In genomic region chr17:49404906-49405305, GRCh38 we compare ENCODE assay signal across 25 cellular contexts. TPM values are rescaled to one million over a fixed set of nuclear protein-coding genes. Genes with fewer than 3 reads are reported as not detected.
DNase-seq lines count a peak whose midpoint lies in the region; ATAC-seq and TF ChIP-seq lines count a peak whose summit lies in the region.
"Had no signal": no experiment of that assay in that cellular context is flagged by ENCODE, and none has a peak within 500 bp of the region (broad histone marks: within the 10 kb centered on the region; RNA-seq: fewer than 3 reads in every experiment).

No MANE protein-coding gene starts in this region.

- H3K36me3 ChIP-seq in BLaER1 (peaks cover 54% of the 10 kb centered on the region), Loucy (ENCODE audit: insufficient read depth, low read length) (peaks cover 33% of the 10 kb centered on the region), endodermal cell (ENCODE audit: control insufficient read depth, insufficient read depth, low read length) (peaks cover 53% of the 10 kb centered on the region), prostate gland (peaks cover 6 to 9% of the 10 kb centered on the region in 2 donors)

- H3K4me1 Mint-ChIP-seq in endodermal cell = no peaks in the 10 kb centered on the region

- H3K9me2 ChIP-seq in Loucy (replicated peaks; ENCODE audit: low read depth, low read length) = no peaks in the 10 kb centered on the region

- TF ChIP-seq CTCF in Loucy (conservative IDR thresholded peaks at IDR 0.05; ENCODE audit: low read length) = no peak
- no peak for TF ChIP-seq CTCF in endodermal cell (conservative IDR thresholded peaks at IDR 0.05)
- no peak for TF ChIP-seq CTCF in prostate gland (IDR thresholded peaks at IDR 0.05)

- intact Hi-C loops in prostate gland (cut with DNase I) = loop anchor here (10.0 kb wide), 1 partner anchor 150 kb away; no protein-coding TSS in a partner anchor

- H3F3A ChIP-seq in Loucy (ENCODE audit: low read depth) = peaks cover 5% of the 10 kb centered on the region

- H3K4me3 ChIP-seq in BLaER1 (no peak overlapping the region), Loucy (ENCODE audit: low read length, poor library complexity, severe bottlenecking) (no peak overlapping the region), endodermal cell (ENCODE audit: low read length) (no peak overlapping the region), prostate gland (no peak overlapping the region)
- H3K4me3 ChIP-seq: skin epidermis, thoracic aorta had no signal

- H3K27me3 ChIP-seq in BLaER1 (no peaks in the 10 kb centered on the region), Loucy (ENCODE audit: insufficient read depth, low read length, poor library complexity, severe bottlenecking) (no peaks in the 10 kb centered on the region), endodermal cell (ENCODE audit: control insufficient read depth, insufficient read depth, low read length, poor library complexity, severe bottlenecking) (no peaks in the 10 kb centered on the region), prostate gland (replicated peaks; ENCODE audit: insufficient read depth) (no peaks in the 10 kb centered on the region)
- H3K27me3 ChIP-seq: brain microvascular endothelial cell had no signal

- H3K9me3 Mint-ChIP-seq in endodermal cell = no peaks in the 10 kb centered on the region
- H3K9me3 Mint-ChIP-seq: activated CD4-positive, alpha-beta T cell treated with anti-CD3 and anti-CD28 coated beads, Interleukin-2, amount 10 ng/mL, durations not matched to agents 24 days and 14 days; dendritic cell treated with granulocyte-macrophage colony-stimulating factor and Interleukin-4, amounts not matched to agents 40 ng/mL and 50 ng/mL, for 4 days; mesothelial cell of epicardium; neural crest cell had no signal

- DNase-seq in endodermal cell = peak; percentile 32
- DNase-seq in prostate gland (ENCODE audit: low spot score) = no peak
- no peak for DNase-seq in activated CD4-positive, CD25-positive, alpha-beta regulatory T cell (lab: John Stamatoyannopoulos, UW)
- DNase-seq in hepatic stellate cell (ENCODE audit: low spot score) = no peak
- DNase-seq in stimulated activated naive CD4-positive, alpha-beta T cell (lab: John Stamatoyannopoulos, UW) = no peak
- DNase-seq: activated CD4-positive, alpha-beta T cell treated with anti-CD3 and anti-CD28 coated beads, Interleukin-2, amount 10 ng/mL, durations not matched to agents 24 days and 14 days; brain microvascular endothelial cell; DND-41; foreskin melanocyte; kidney glomerular epithelial cell; NCI-H1092 treated with DMSO at 0.1 percent for 48 hours; NCI-H524; stimulated activated CD4-positive, alpha-beta T cell treated with anti-CD3 and anti-CD28 coated beads, Interleukin-4, amount 100 ng/mL, for 1 hour; SW 1271 had no signal

- no peak overlapping the region for H3K27ac Mint-ChIP-seq in endodermal cell
- H3K27ac Mint-ChIP-seq: activated CD4-positive, alpha-beta T cell treated with anti-CD3 and anti-CD28 coated beads, Interleukin-2, amount 10 ng/mL, durations not matched to agents 24 days and 14 days; dendritic cell treated with granulocyte-macrophage colony-stimulating factor and Interleukin-4, amounts not matched to agents 40 ng/mL and 50 ng/mL, for 4 days; mesothelial cell of epicardium; progenitor cell of endocrine pancreas had no signal

- H3K4me3 Mint-ChIP-seq in endodermal cell = no peak overlapping the region
- H3K4me3 Mint-ChIP-seq: activated CD4-positive, alpha-beta T cell treated with anti-CD3 and anti-CD28 coated beads, Interleukin-2, amount 10 ng/mL, durations not matched to agents 24 days and 14 days; dendritic cell treated with granulocyte-macrophage colony-stimulating factor and Interleukin-4, amounts not matched to agents 40 ng/mL and 50 ng/mL, for 4 days; mesothelial cell of epicardium; neural crest cell had no signal

- TF ChIP-seq POLR2A in prostate gland (IDR thresholded peaks at IDR 0.05) = no peak

- H3K36me3 Mint-ChIP-seq in endodermal cell (ENCODE audit: low read depth) = peaks cover 56% of the 10 kb centered on the region

- H3K9ac ChIP-seq in BLaER1 (peak overlapping the region; percentile 63; the same call in 1 of the 2 replicates), Loucy (ENCODE audit: low read depth, low read length, poor library complexity, severe bottlenecking) (peak overlapping the region; percentile 38), endodermal cell (ENCODE audit: extremely low read depth, low read length, poor library complexity, severe bottlenecking) (no peak overlapping the region)

- 96 to 100% methylated on average over 10 to 14 of the region's 14 CpGs for WGBS in endodermal cell (ENCODE audit: insufficient coverage in 1 of 2, insufficient read length in 1 of 2), 2 experiments
- 93% methylated on average over 14 of the region's 14 CpGs for WGBS in prostate gland

- no peaks in the 10 kb centered on the region for H3K9me3 ChIP-seq in BLaER1
- H3K9me3 ChIP-seq in Loucy (ENCODE audit: insufficient read depth, low read depth, low read length) = no peaks in the 10 kb centered on the region
- no peaks in the 10 kb centered on the region for H3K9me3 ChIP-seq in endodermal cell (ENCODE audit: control insufficient read depth, low read length)
- no peaks in the 10 kb centered on the region for H3K9me3 ChIP-seq in prostate gland
- H3K9me3 ChIP-seq: thoracic aorta had no signal

- no peak overlapping the region for H2AFZ ChIP-seq in Loucy (ENCODE audit: low read length)

- H3K27me3 Mint-ChIP-seq in endodermal cell (ENCODE audit: insufficient read depth) = no peaks in the 10 kb centered on the region
- H3K27me3 Mint-ChIP-seq: activated CD4-positive, alpha-beta T cell treated with anti-CD3 and anti-CD28 coated beads, Interleukin-2, amount 10 ng/mL, durations not matched to agents 24 days and 14 days; dendritic cell treated with granulocyte-macrophage colony-stimulating factor and Interleukin-4, amounts not matched to agents 40 ng/mL and 50 ng/mL, for 4 days; progenitor cell of endocrine pancreas had no signal

- H3K27ac ChIP-seq in BLaER1 (peak overlapping the region; percentile 82), endodermal cell (ENCODE audit: low read depth, low read length) (no peak overlapping the region), prostate gland (peak overlapping the region; percentile 84 to 87)
- H3K27ac ChIP-seq: brain microvascular endothelial cell, epithelial cell of prostate, thoracic aorta had no signal

- H4K20me1 ChIP-seq in BLaER1 (no peaks in the 10 kb centered on the region), Loucy (ENCODE audit: insufficient read depth, low read length, poor library complexity, severe bottlenecking) (no peaks in the 10 kb centered on the region)

- peak overlapping the region; percentile 72 for H3K4me2 ChIP-seq in BLaER1
- peak overlapping the region; percentile 93 for H3K4me2 ChIP-seq in Loucy (ENCODE audit: low read depth, low read length, poor library complexity, severe bottlenecking)

- no peak for ATAC-seq in GM18517 (IDR thresholded peaks at IDR 0.05; ENCODE audit: unreplicated experiment)
- ATAC-seq: Right ventricle myocardium inferior had no signal

- 0 out of 2 replicates have a peak, but pooled peaks cover 4% of the 10 kb centered on the region for H3K79me2 ChIP-seq in Loucy (ENCODE audit: insufficient read depth, low read length)

- H3K4me1 ChIP-seq in BLaER1 (peaks cover 84% of the 10 kb centered on the region), Loucy (ENCODE audit: insufficient read depth, low read length, poor library complexity, severe bottlenecking) (peaks cover 72% of the 10 kb centered on the region), endodermal cell (ENCODE audit: control insufficient read depth, insufficient read depth, low read length) (no peaks in the 10 kb centered on the region), prostate gland (replicated peaks) (peaks cover 11% of the 10 kb centered on the region)

RNA-seq across cellular contexts. Expression of gene PHB1, which starts 9.8 kb away (rescaled TPM):
- 100 to 1,000 TPM; 227 to 263 TPM for total RNA-seq in endodermal cell
- polyA plus RNA-seq in endodermal cell (2013, experiment 1 of 2) = 109 TPM
- 101 TPM for polyA plus RNA-seq in endodermal cell (2013, experiment 2 of 2)
- 100 to 1,000 TPM; 105 to 135 TPM for total RNA-seq in prostate gland

RNA-seq across cellular contexts. Expression of gene ZNF652, which starts 42.9 kb away (rescaled TPM):
- total RNA-seq in endodermal cell (10 to 100 TPM; 42.6 to 60.0 TPM), prostate gland (10 to 100 TPM; 59.7 to 88.5 TPM)
- polyA plus RNA-seq in endodermal cell (2013, experiment 1 of 2) = 15.5 TPM
- 19.1 TPM for polyA plus RNA-seq in endodermal cell (2013, experiment 2 of 2)
